Comparison of ENCODE assay signal across 11 cellular contexts in genomic region chr4:117755438-117755837, GRCh38.
"Had no signal": no experiment of that assay in that cellular context is flagged by ENCODE, and none has a peak within 500 bp of the region (broad histone marks: within the 10 kb centered on the region; RNA-seq: fewer than 3 reads in every experiment).

No MANE protein-coding gene starts in this region.

- FAIRE-seq: H1, H54 had no signal

- ATAC-seq: GM23338, HCT116 had no signal

- H3K9me3 ChIP-seq: HAP-1 had no signal

- H3K4me1 Mint-ChIP-seq: GM23338, H9 had no signal

- H3K27ac ChIP-seq: GM23248 had no signal

- H3K4me1 ChIP-seq: HAP-1 had no signal

- DNase-seq: GM23248, GOT3, H7, H9, HCEC 1CT, HFFc6 had no signal

- H3K4me3 Mint-ChIP-seq: GM23338, H9, HFFc6 had no signal

- H3K4me3 ChIP-seq: GM23248, GM23338, HAP-1 had no signal

- H3K36me3 ChIP-seq: HAP-1 had no signal

- H3K27ac Mint-ChIP-seq: GM23338, H9, HFFc6 had no signal
